In genomic region chr12:8018666-8019581, GRCh38 we compare ENCODE assay signal across 8 cellular contexts. TPM values are rescaled to one million over a fixed set of nuclear protein-coding genes. Genes with fewer than 3 reads are reported as not detected.
DNase-seq lines count a peak whose midpoint lies in the region; ATAC-seq, FAIRE-seq and TF ChIP-seq lines count a peak whose summit lies in the region.

No MANE protein-coding gene starts in this region.

- H3K36me3 ChIP-seq in skeletal muscle tissue (ENCODE audit: control insufficient read depth in 3 of 3, insufficient read depth in 3 of 3, low read length in 3 of 3): no peaks in the 10 kb centered on the region

- POLR2A ChIA-PET in AG04449 (lab: Yijun Ruan, JAX): no interaction called here

- CTCF ChIA-PET in AG04449 (lab: Yijun Ruan, JAX): no interaction called here

- no peaks in the 10 kb centered on the region for H3K9me3 ChIP-seq in skeletal muscle tissue (ENCODE audit: control insufficient read depth in 3 of 3, low read length in 3 of 3)

- intact Hi-C loops in left ventricle myocardium superior (cut with micrococcal nuclease): no loop called here

- H3K27ac ChIP-seq in skeletal muscle tissue (ENCODE audit: low read depth, low read length): no peak overlapping the region

- peak overlapping the region in 2 of 3 donors; percentile 51 to 60 for H3K9ac ChIP-seq in skeletal muscle tissue (ENCODE audit: low read depth in 1 of 3, low read length in 3 of 3)

- peaks cover 15 to 30% (median 22%) of the 10 kb centered on the region in 3 donors for H3K27me3 ChIP-seq in skeletal muscle tissue (ENCODE audit: control insufficient read depth in 3 of 3, insufficient read depth in 3 of 3, low read length in 3 of 3)

- H3K4me1 ChIP-seq in skeletal muscle tissue (ENCODE audit: control insufficient read depth in 3 of 3, insufficient read depth in 3 of 3, low read length in 3 of 3): peaks cover 2 to 7% (median 4%) of the 10 kb centered on the region in 3 donors

- DNase-seq in AG04449 (ENCODE audit: low read depth, low spot score) (no peak), HT1080 (ENCODE audit: low read depth) (peak; percentile 60), left ventricle myocardium superior (peak; percentile 38), GM12891 (ENCODE audit: insufficient read length, low spot score) (no peak), putamen (ENCODE audit: low spot score) (no peak)
- DNase-seq in activated T-cell treated with anti-CD3 and anti-CD28 coated beads, Interleukin-2, amount 50 U/mL, for 48 hours: peak; percentile 58 to 60

- ATAC-seq in left ventricle myocardium superior (peak; percentile 61), HG03139 (IDR thresholded peaks at IDR 0.05; ENCODE audit: unreplicated experiment) (no peak)

- H3K4me3 ChIP-seq in AG04449 (ENCODE audit: low read depth, low read length): peak overlapping the region; percentile 30; the same call in 1 of the 2 replicates
- peak overlapping the region; percentile 43 to 70 (median 58) for H3K4me3 ChIP-seq in skeletal muscle tissue (ENCODE audit: low read length in 3 of 3)

- TF ChIP-seq CTCF in AG04449 (IDR thresholded peaks at IDR 0.05; ENCODE audit: insufficient read depth, low read length, missing control alignments): no peak

- FAIRE-seq in GM12891 (lab: Jason Lieb, UNC): no peak

- no peak for TF ChIP-seq POLR2A in GM12891 (IDR thresholded peaks at IDR 0.05; ENCODE audit: low read depth, low read length)

TF ChIP-seq in GM12891, 5 proteins besides CTCF, POLR2A, EP300 and RAD21:
- no peak for TF ChIP-seq PAX5 (IDR thresholded peaks at IDR 0.05; ENCODE audit: insufficient read depth, low read length, severe bottlenecking)
- no peak for TF ChIP-seq SPI1 (IDR thresholded peaks at IDR 0.05; ENCODE audit: low read depth, low read length)
- no peak for TF ChIP-seq POLR2AphosphoS5 (IDR thresholded peaks at IDR 0.05; ENCODE audit: low read depth, low read length)
- no peak for TF ChIP-seq TAF1 (IDR thresholded peaks at IDR 0.05; ENCODE audit: low read depth, low read length)
- TF ChIP-seq POU2F2 (IDR thresholded peaks at IDR 0.05; ENCODE audit: low read depth, low read length): no peak

RNA-seq across cellular contexts. Expression of gene FOXJ2, which starts 13.6 kb away (rescaled TPM):
- 5.8 and 7.4 TPM in 2 replicates for total RNA-seq in HT1080 (2014; rRNA removed; shearing (Covaris generic))
- 7.5 and 8.9 TPM in 2 replicates for polyA plus RNA-seq in HT1080 (2015; cell fraction: cytosol; rRNA removed)
- 13.5 and 15.4 TPM in 2 replicates for polyA plus RNA-seq in HT1080 (2015; cell fraction: nucleus; rRNA removed)
- total RNA-seq in left ventricle myocardium superior (25.9 TPM), skeletal muscle tissue (9.4 TPM)
- 3.7 TPM for polyA plus RNA-seq in GM12891 (2012; ENCODE audit: low read depth, missing spikeins)

RNA-seq across cellular contexts. Expression of gene C3AR1, which starts 47.2 kb away (rescaled TPM):
- 1.9 and 3.1 TPM in 2 replicates for total RNA-seq in HT1080 (2014; rRNA removed; shearing (Covaris generic))
- polyA plus RNA-seq in HT1080 (2015; cell fraction: cytosol; rRNA removed): 3.0 and 3.4 TPM in 2 replicates
- 4.8 and 5.3 TPM in 2 replicates for polyA plus RNA-seq in HT1080 (2015; cell fraction: nucleus; rRNA removed)
- 6.9 TPM for total RNA-seq in left ventricle myocardium superior
- total RNA-seq in skeletal muscle tissue: 7.8 TPM
- polyA plus RNA-seq in GM12891 (2012; ENCODE audit: low read depth, missing spikeins): 0.26 TPM

Comparison
In these comparisons a context has a peak if more than half of its experiments do, and no peak if none do; other contexts are left out.
1. DNase-seq: peak in HT1080 (single experiment), activated T-cell treated with anti-CD3 and anti-CD28 coated beads, Interleukin-2, amount 50 U/mL, for 48 hours (2 of 2) and left ventricle myocardium superior (single experiment); none in AG04449 (single experiment), GM12891 (single experiment) and putamen (single experiment).